In genomic region chr7:3042861-3043489, GRCh38 we compare ENCODE assay signal across 8 cellular contexts. TPM values are rescaled to one million over a fixed set of nuclear protein-coding genes. Genes with fewer than 3 reads are reported as not detected.
DNase-seq lines count a peak whose midpoint lies in the region; ATAC-seq and TF ChIP-seq lines count a peak whose summit lies in the region.

No MANE protein-coding gene starts in this region.

- H3K36me3 ChIP-seq in hepatocyte (replicated peaks; ENCODE audit: insufficient read depth, low read depth) = no peaks in the 10 kb centered on the region

- H3K27me3 ChIP-seq in hepatocyte = no peaks in the 10 kb centered on the region

- peaks cover 31% of the 10 kb centered on the region for H3K36me3 Mint-ChIP-seq in activated CD4-positive, alpha-beta memory T cell treated with anti-CD3 and anti-CD28 coated beads for 36 hours

- no peaks in the 10 kb centered on the region for H3K4me1 ChIP-seq in hepatocyte (ENCODE audit: insufficient read depth)

- no peak for TF ChIP-seq CTCF in hepatocyte (IDR thresholded peaks at IDR 0.05; ENCODE audit: poor library complexity)

- no peaks in the 10 kb centered on the region for H3K9me2 ChIP-seq in hepatocyte (replicated peaks; ENCODE audit: insufficient read depth)

- peak overlapping the region; percentile 98 for H3K4me3 Mint-ChIP-seq in activated CD4-positive, alpha-beta memory T cell treated with anti-CD3 and anti-CD28 coated beads for 36 hours

- ATAC-seq in HG03175 (IDR thresholded peaks at IDR 0.05; ENCODE audit: unreplicated experiment) = peak; percentile 65

- H3K27ac Mint-ChIP-seq in activated CD4-positive, alpha-beta memory T cell treated with anti-CD3 and anti-CD28 coated beads for 36 hours = peak overlapping the region; percentile 99

- H3K9me3 Mint-ChIP-seq in activated CD4-positive, alpha-beta memory T cell treated with anti-CD3 and anti-CD28 coated beads for 36 hours = no peaks in the 10 kb centered on the region

- H2AFZ ChIP-seq in hepatocyte = peak overlapping the region; percentile 89

- H3K4me1 Mint-ChIP-seq in activated CD4-positive, alpha-beta memory T cell treated with anti-CD3 and anti-CD28 coated beads for 36 hours (ENCODE audit: low read depth) = peaks cover 46% of the 10 kb centered on the region

- 39% methylated on average over 15 of the region's 17 CpGs for WGBS in hepatocyte (ENCODE audit: low lambda C conversion rate, missing lambda C conversion rate)

- peak overlapping the region; percentile 28 for H3K4me3 ChIP-seq in hepatocyte

- intact Hi-C loops in activated CD4-positive, alpha-beta memory T cell treated with anti-CD3 and anti-CD28 coated beads for 36 hours (cut with micrococcal nuclease) = loop anchor here (1.0 to 5.0 kb wide), 6 partner anchors 20 to 171 kb away; no protein-coding TSS in a partner anchor

- no peak overlapping the region for H3K27ac ChIP-seq in hepatocyte

- no peaks in the 10 kb centered on the region for H3K27me3 Mint-ChIP-seq in activated CD4-positive, alpha-beta memory T cell treated with anti-CD3 and anti-CD28 coated beads for 36 hours

- H3K9me3 ChIP-seq in hepatocyte (ENCODE audit: low read depth) = no peaks in the 10 kb centered on the region

- H3K79me2 ChIP-seq in hepatocyte = peaks cover 2% of the 10 kb centered on the region

- peak; percentile 53 for DNase-seq in GM19240 (ENCODE audit: insufficient read length, low spot score)
- DNase-seq in activated CD4-positive, alpha-beta memory T cell treated with anti-CD3 and anti-CD28 coated beads for 36 hours = peak; percentile 89
- peak; percentile 55 for DNase-seq in hepatocyte (ENCODE audit: low spot score)
- DNase-seq in stimulated activated CD8-positive, alpha-beta memory T cell treated with anti-CD3 and anti-CD28 coated beads, Interleukin-15, amount 100 ng/mL, for 48 hours (ENCODE audit: low read depth in 2 of 2) = peak; percentile 70 to 71
- no peak for DNase-seq in NOMO-1 treated with dmso at 0.1 percent for 144 hours (lab: John Stamatoyannopoulos, UW; ENCODE audit: unreplicated experiment)
- no peak for DNase-seq in NCI-H2227 (lab: John Stamatoyannopoulos, UW; ENCODE audit: unreplicated experiment)
- no peak for DNase-seq in globus pallidus (ENCODE audit: low spot score)

- H4K20me1 ChIP-seq in hepatocyte (ENCODE audit: insufficient read depth, poor library complexity, severe bottlenecking) = no peaks in the 10 kb centered on the region

- CTCF ChIA-PET in activated CD4-positive, alpha-beta memory T cell treated with anti-CD3 and anti-CD28 coated beads for 36 hours (lab: Charles Lee) = interaction anchor here (0.9 to 6.1 kb wide), 4 partner anchors 23 to 177 kb away, joined by 3 to 33 read pairs (median 4); no protein-coding TSS in a partner anchor

- POLR2A ChIA-PET in activated CD4-positive, alpha-beta memory T cell treated with anti-CD3 and anti-CD28 coated beads for 36 hours (lab: Charles Lee) = interaction anchor here (1.1 to 1.6 kb wide), 5 partner anchors 20 to 92 kb away, joined by 3 to 5 read pairs (median 3); no protein-coding TSS in a partner anchor

- peak overlapping the region; percentile 82 for H3K4me2 ChIP-seq in hepatocyte

RNA-seq across cellular contexts. Expression of gene CARD11, which starts 0.7 kb away (rescaled TPM):
- 100 to 1,000 TPM; 107 to 108 TPM for total RNA-seq in activated CD4-positive, alpha-beta memory T cell treated with anti-CD3 and anti-CD28 coated beads for 36 hours
- 5.3 and 10.9 TPM in 2 replicates for total RNA-seq in hepatocyte
- polyA plus RNA-seq in hepatocyte = 9.2 and 9.6 TPM in 2 replicates

Comparison
In these comparisons a context has a peak if more than half of its experiments do, and no peak if none do; other contexts are left out.
1. DNase-seq: peak in GM19240 (single experiment), activated CD4-positive, alpha-beta memory T cell treated with anti-CD3 and anti-CD28 coated beads for 36 hours (single experiment), hepatocyte (single experiment) and stimulated activated CD8-positive, alpha-beta memory T cell treated with anti-CD3 and anti-CD28 coated beads, Interleukin-15, amount 100 ng/mL, for 48 hours (2 of 2); none in NOMO-1 treated with dmso at 0.1 percent for 144 hours (single experiment), NCI-H2227 (single experiment) and globus pallidus (single experiment).